Comparison of ENCODE assay signal across 17 cellular contexts in genomic region chr4:168309781-168310180, GRCh38. TPM values are rescaled to one million over a fixed set of nuclear protein-coding genes. Genes with fewer than 3 reads are reported as not detected.
DNase-seq lines count a peak whose midpoint lies in the region; ATAC-seq and TF ChIP-seq lines count a peak whose summit lies in the region.
"Had no signal": no experiment of that assay in that cellular context is flagged by ENCODE, and none has a peak within 500 bp of the region (broad histone marks: within the 10 kb centered on the region; RNA-seq: fewer than 3 reads in every experiment).

No MANE protein-coding gene starts in this region.

- H3K36me3 ChIP-seq in A673 (ENCODE audit: insufficient read depth, low read length, poor library complexity, severe bottlenecking), result no peaks in the 10 kb centered on the region
- H3K36me3 ChIP-seq in lower lobe of right lung, result peaks cover 42% of the 10 kb centered on the region
- H3K36me3 ChIP-seq in uterus, result no peaks in the 10 kb centered on the region

- no TSS peak for BruUV-seq in A673 (replicated peaks; lab: Mats Ljungman, UMichigan)

- CTCF ChIA-PET in A673 (lab: Charles Lee), result no interaction called here

- no peak; the same call in 2 of the 3 replicates for ATAC-seq in SK-N-SH treated with all-trans-retinoic acid at 6 μM for 48 hours
- ATAC-seq in left cardiac atrium, result peak; percentile 65 to 67
- no peak for ATAC-seq in GM21529 (IDR thresholded peaks at IDR 0.05; ENCODE audit: unreplicated experiment)
- no peak for ATAC-seq in lower lobe of right lung
- no peak for ATAC-seq in GM21528 (IDR thresholded peaks at IDR 0.05; ENCODE audit: low FRiP score, unreplicated experiment)

- H3K4me3 ChIP-seq in A673 (ENCODE audit: low read depth, low read length, poor library complexity, severe bottlenecking), result no peak overlapping the region
- H3K4me3 ChIP-seq in lower lobe of right lung, result no peak overlapping the region
- no peak overlapping the region for H3K4me3 ChIP-seq in uterus
- H3K4me3 ChIP-seq: prostate gland, vagina had no signal

- TF ChIP-seq CTCF in A673 (conservative IDR thresholded peaks at IDR 0.05; ENCODE audit: low read depth, low read length), result no peak
- no peak for TF ChIP-seq CTCF in lower lobe of right lung (IDR thresholded peaks at IDR 0.05)
- no peak for TF ChIP-seq CTCF in uterus (IDR thresholded peaks at IDR 0.05)

- no peak for TF ChIP-seq POLR2A in uterus (IDR thresholded peaks at IDR 0.05)

- H3K27me3 ChIP-seq in A673 (replicated peaks; ENCODE audit: insufficient read depth, low read depth, low read length, poor library complexity) (no peaks in the 10 kb centered on the region), lower lobe of right lung (ENCODE audit: low read depth) (no peaks in the 10 kb centered on the region), uterus (no peaks in the 10 kb centered on the region)
- H3K27me3 ChIP-seq: vagina had no signal

- POLR2A ChIA-PET in A673 (lab: Charles Lee; ENCODE audit: low non-redundant PET), result no interaction called here

- H3K4me1 ChIP-seq in A673 (ENCODE audit: insufficient read depth, low read length, poor library complexity, severe bottlenecking) (no peaks in the 10 kb centered on the region), lower lobe of right lung (no peaks in the 10 kb centered on the region), uterus (no peaks in the 10 kb centered on the region)
- H3K4me1 ChIP-seq: prostate gland, vagina had no signal

- intact Hi-C loops in A673 (cut with micrococcal nuclease; ENCODE audit: unreplicated experiment) (no loop called here), left cardiac atrium (cut with DNase I) (loop anchor here in 1 of 2 donors (10.0 kb wide), 1 partner anchor 175 kb away; the partner anchor contains the start of gene DDX60L), lower lobe of right lung (cut with DNase I) (no loop called here), uterus (cut with DNase I; ENCODE audit: low total_unique reads) (no loop called here)

- H3K9me3 ChIP-seq in A673 (ENCODE audit: low read depth, low read length, poor library complexity, severe bottlenecking) (no peaks in the 10 kb centered on the region), lower lobe of right lung (no peaks in the 10 kb centered on the region), uterus (no peaks in the 10 kb centered on the region)
- H3K9me3 ChIP-seq: prostate gland, vagina had no signal

- DNase-seq in A673 (ENCODE audit: low spot score) (peak; percentile 12), NCI-H1092 (lab: John Stamatoyannopoulos, UW) (peak; percentile 63), left cardiac atrium (no peak), lower lobe of right lung (no peak), uterus (no peak)
- DNase-seq: activated CD8-positive, alpha-beta memory T cell treated with anti-CD3 and anti-CD28 coated beads for 24 hours; activated naive CD4-positive, alpha-beta T cell treated with anti-CD3 and anti-CD28 coated beads for 36 hours; AML-193; central memory CD4-positive, alpha-beta T cell; DMS79; NCI-H526 treated with DMSO at 0.1 percent for 48 hours; SHP77 treated with DMSO at 0.1 percent for 48 hours had no signal

- H3K27ac ChIP-seq in A673 (ENCODE audit: low read depth, low read length, poor library complexity, severe bottlenecking), result no peak overlapping the region
- no peak overlapping the region for H3K27ac ChIP-seq in lower lobe of right lung
- peak overlapping the region in 1 of 2 donors; percentile 10 for H3K27ac ChIP-seq in uterus
- H3K27ac ChIP-seq: prostate gland, vagina had no signal

TF ChIP-seq in SK-N-SH treated with all-trans-retinoic acid at 6 μM for 48 hours, 23 proteins besides CTCF, POLR2A, EP300 and RAD21:
- TF ChIP-seq CSRNP3 (CRISPR knock-in tag; IDR thresholded peaks at IDR 0.05), result no peak
- no peak for TF ChIP-seq TOX (CRISPR knock-in tag; IDR thresholded peaks at IDR 0.05; ENCODE audit: borderline replicate concordance)
- TF ChIP-seq PPARA (CRISPR knock-in tag; IDR thresholded peaks at IDR 0.05; ENCODE audit: borderline replicate concordance), result no peak
- TF ChIP-seq ZFP3 (CRISPR knock-in tag; IDR thresholded peaks at IDR 0.05), result no peak
- TF ChIP-seq TCF4 (CRISPR knock-in tag; IDR thresholded peaks at IDR 0.05; ENCODE audit: borderline replicate concordance), result peak; percentile 33; the same call in 1 of the 2 replicates
- no peak for TF ChIP-seq ZNF70 (CRISPR knock-in tag; IDR thresholded peaks at IDR 0.05)
- no peak for TF ChIP-seq OSR1 (CRISPR knock-in tag; IDR thresholded peaks at IDR 0.05)
- no peak for TF ChIP-seq BACH2 (CRISPR knock-in tag; IDR thresholded peaks at IDR 0.05; ENCODE audit: borderline replicate concordance)
- TF ChIP-seq ARNTL (CRISPR knock-in tag; IDR thresholded peaks at IDR 0.05; ENCODE audit: borderline replicate concordance, low read depth), result no peak
- no peak for TF ChIP-seq POU6F1 (CRISPR knock-in tag; IDR thresholded peaks at IDR 0.05; ENCODE audit: borderline replicate concordance, low read depth)
- TF ChIP-seq ZNF8 (CRISPR knock-in tag; IDR thresholded peaks at IDR 0.05), result no peak
- no peak for TF ChIP-seq ZFP30 (CRISPR knock-in tag; IDR thresholded peaks at IDR 0.05)
- TF ChIP-seq CSDC2 (CRISPR knock-in tag; IDR thresholded peaks at IDR 0.05), result no peak
- TF ChIP-seq RARB (CRISPR knock-in tag; IDR thresholded peaks at IDR 0.05), result no peak
- TF ChIP-seq CREB5 (CRISPR knock-in tag; IDR thresholded peaks at IDR 0.05; ENCODE audit: low read depth), result no peak
- TF ChIP-seq ISL1 (CRISPR knock-in tag; IDR thresholded peaks at IDR 0.05), result 0 out of 2 replicates have a peak, but pooled peaks have one; percentile 8
- no peak for TF ChIP-seq PATZ1 (CRISPR knock-in tag; IDR thresholded peaks at IDR 0.05; ENCODE audit: borderline replicate concordance)
TF ChIP-seq in SK-N-SH treated with all-trans-retinoic acid at 6 μM for 48 hours: peak in this region for 2.

RNA-seq across cellular contexts. Expression of gene DDX60, which starts 8.8 kb away (rescaled TPM):
- total RNA-seq in A673 (2021) (3.3 and 4.0 TPM in 2 replicates), left cardiac atrium (10 to 100 TPM in 1 of 2 donors, 1 to 10 TPM in 1; 6.8 to 11.2 TPM), lower lobe of right lung (34.6 TPM), uterus (10 to 100 TPM in 3 of 4 donors, 1 to 10 TPM in 1; 10.0 to 45.1 (median 27.3) TPM)

Comparison
In these comparisons a context has a peak if more than half of its experiments do, and no peak if none do; other contexts are left out.
1. DNase-seq: peak in A673 (single experiment) and NCI-H1092 (single experiment); none in left cardiac atrium (single experiment), lower lobe of right lung (single experiment) and uterus (0 of 2).
2. ATAC-seq: peak in left cardiac atrium (2 of 2); none in SK-N-SH treated with all-trans-retinoic acid at 6 μM for 48 hours (single experiment), GM21529 (single experiment), lower lobe of right lung (0 of 2) and GM21528 (single experiment).